Comparison of ENCODE assay signal across 14 cellular contexts in the genomic region with DNA sequence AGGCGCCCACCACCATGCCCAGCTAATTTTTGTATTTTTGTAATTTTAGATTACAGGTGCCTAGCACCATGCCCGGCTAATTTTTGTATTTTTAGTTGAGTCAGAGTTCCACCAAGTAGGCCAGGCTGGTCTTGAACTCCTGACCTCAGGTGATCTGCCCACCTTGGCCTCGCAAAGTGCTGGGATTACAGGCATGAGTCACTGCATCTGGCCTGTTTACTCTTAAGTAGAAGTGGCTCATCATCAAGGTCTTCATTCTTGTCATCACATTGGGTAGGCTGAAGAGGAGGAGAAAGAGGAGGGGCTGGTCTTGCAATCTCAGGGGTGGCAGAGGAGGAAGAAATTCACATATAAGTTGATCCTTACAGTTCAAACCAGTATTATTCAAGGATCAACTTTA.
DNase-seq lines count a peak whose midpoint lies in the region; ATAC-seq, FAIRE-seq and TF ChIP-seq lines count a peak whose summit lies in the region.
"Had no signal": no experiment of that assay in that cellular context is flagged by ENCODE, and none has a peak within 500 bp of the region (broad histone marks: within the 10 kb centered on the region; RNA-seq: fewer than 3 reads in every experiment).

No MANE protein-coding gene starts in this region.

- H3K36me3 ChIP-seq in bronchial epithelial cell (ENCODE audit: control insufficient read depth, insufficient read depth, low read length): no peaks in the 10 kb centered on the region

- no peak overlapping the region for H3K4me3 ChIP-seq in bronchial epithelial cell (ENCODE audit: low read depth, low read length)
- H3K4me3 ChIP-seq: GM23338 had no signal

- no peak for TF ChIP-seq CTCF in bronchial epithelial cell (IDR thresholded peaks at IDR 0.05; ENCODE audit: insufficient read depth, low read length, severe bottlenecking)
- TF ChIP-seq CTCF in D721Med (IDR thresholded peaks at IDR 0.05; ENCODE audit: insufficient read depth, missing control alignments): no peak

- peak; percentile 33 for DNase-seq in stimulated activated CD4-positive, alpha-beta T cell treated with anti-CD3 and anti-CD28 coated beads, Interleukin-1b, Interleukin-23, amount 100 ng/mL, for 48 hours
- DNase-seq in stimulated activated CD4-positive, alpha-beta T cell treated with anti-CD3 and anti-CD28 coated beads, Interleukin-4, amount 100 ng/mL, for 4 hours: no peak
- peak; percentile 30 for DNase-seq in RPMI7951 (ENCODE audit: low read depth)
- peak; percentile 22 for DNase-seq in bronchial epithelial cell (ENCODE audit: low read depth)
- peak; percentile 26 for DNase-seq in stimulated activated naive CD8-positive, alpha-beta T cell treated with anti-CD3 and anti-CD28 coated beads, Interleukin-15, Interleukin-2, amounts not matched to agents 100 U/mL and 50 U/mL, for 24 hours
- DNase-seq in GDM1 (lab: John Stamatoyannopoulos, UW): no peak
- no peak for DNase-seq in cortex of kidney (lab: John Stamatoyannopoulos, UW)
- no peak for DNase-seq in D721Med (ENCODE audit: insufficient read length, low spot score)
- DNase-seq: head of caudate nucleus, kidney glomerular epithelial cell, NCI-H1694, retina had no signal

- no peaks in the 10 kb centered on the region for H3K27me3 ChIP-seq in bronchial epithelial cell (ENCODE audit: control insufficient read depth, insufficient read depth, low read length)

- no peak for ATAC-seq in stimulated activated naive CD8-positive, alpha-beta T cell treated with anti-CD3 and anti-CD28 coated beads, Interleukin-15, Interleukin-2, amounts not matched to agents 100 U/mL and 50 U/mL, for 24 hours
- ATAC-seq: GM23338 had no signal

- FAIRE-seq in bronchial epithelial cell (lab: Jason Lieb, UNC) (no peak), D721Med (lab: Jason Lieb, UNC) (no peak)
- FAIRE-seq: endothelial cell of umbilical vein had no signal

Comparison
In these comparisons a context has a peak if more than half of its experiments do, and no peak if none do; other contexts are left out.
1. DNase-seq: peak in stimulated activated CD4-positive, alpha-beta T cell treated with anti-CD3 and anti-CD28 coated beads, Interleukin-1b, Interleukin-23, amount 100 ng/mL, for 48 hours (single experiment), RPMI7951 (single experiment), bronchial epithelial cell (single experiment) and stimulated activated naive CD8-positive, alpha-beta T cell treated with anti-CD3 and anti-CD28 coated beads, Interleukin-15, Interleukin-2, amounts not matched to agents 100 U/mL and 50 U/mL, for 24 hours (single experiment); none in stimulated activated CD4-positive, alpha-beta T cell treated with anti-CD3 and anti-CD28 coated beads, Interleukin-4, amount 100 ng/mL, for 4 hours (0 of 2), GDM1 (single experiment), cortex of kidney (single experiment) and D721Med (single experiment).